In genomic region chr19:30332445-30333234, GRCh38 we compare ENCODE assay signal across 18 cellular contexts. TPM values are rescaled to one million over a fixed set of nuclear protein-coding genes. Genes with fewer than 3 reads are reported as not detected.
DNase-seq lines count a peak whose midpoint lies in the region; ATAC-seq and TF ChIP-seq lines count a peak whose summit lies in the region.
"Had no signal": no experiment of that assay in that cellular context is flagged by ENCODE, and none has a peak within 500 bp of the region (broad histone marks: within the 10 kb centered on the region; RNA-seq: fewer than 3 reads in every experiment).

No MANE protein-coding gene starts in this region.

- H3K27me3 ChIP-seq in Caco-2 (replicated peaks; ENCODE audit: control insufficient read depth, insufficient read depth, low read length): no peaks in the 10 kb centered on the region

- intact Hi-C loops in Caco-2 (cut with micrococcal nuclease; ENCODE audit: unreplicated experiment): no loop called here

- CTCF ChIA-PET in Caco-2 (lab: Charles Lee): no interaction called here
- CTCF ChIA-PET in HEK293 (lab: Yijun Ruan, JAX): interaction anchor here (2.0 kb wide), 1 partner anchor 74 kb away, joined by 4 read pairs; no protein-coding TSS in a partner anchor

- H3K4me1 Mint-ChIP-seq in Caco-2 (ENCODE audit: low read depth, unreplicated experiment) (no peaks in the 10 kb centered on the region), endothelial cell (ENCODE audit: unreplicated experiment) (peaks cover 4% of the 10 kb centered on the region), osteocyte (ENCODE audit: unreplicated experiment) (no peaks in the 10 kb centered on the region)
- H3K4me1 Mint-ChIP-seq: CD4-positive, alpha-beta memory T cell had no signal

- ATAC-seq in HG03457 (IDR thresholded peaks at IDR 0.05; ENCODE audit: unreplicated experiment): no peak
- ATAC-seq: GM12878 had no signal

- H3K27ac ChIP-seq in HEK293 (ENCODE audit: extremely low read depth, low read depth, low read length): no peak overlapping the region
- H3K27ac ChIP-seq: GM23248 had no signal

- H3K4me1 ChIP-seq in Caco-2: peaks cover 17% of the 10 kb centered on the region
- 0 out of 2 replicates have a peak, but pooled peaks cover under 1% of the 10 kb centered on the region for H3K4me1 ChIP-seq in HEK293 (ENCODE audit: control insufficient read depth, insufficient read depth, low read length)

- H3K9me3 Mint-ChIP-seq in Caco-2 (ENCODE audit: unreplicated experiment) (peaks cover 14% of the 10 kb centered on the region), endothelial cell (ENCODE audit: unreplicated experiment) (no peaks in the 10 kb centered on the region), osteocyte (ENCODE audit: unreplicated experiment) (peaks cover 27% of the 10 kb centered on the region)

- H3K36me3 ChIP-seq in Caco-2 (ENCODE audit: control insufficient read depth, insufficient read depth, low read length) (no peaks in the 10 kb centered on the region), HEK293 (ENCODE audit: control insufficient read depth in 2 of 2, insufficient read depth in 1 of 2, low read length in 2 of 2) (no peaks in the 10 kb centered on the region)

- POLR2A ChIA-PET in Caco-2 (lab: Charles Lee): no interaction called here
- POLR2A ChIA-PET in HEK293 (lab: Yijun Ruan, JAX): no interaction called here

- no TSS peak for BruUV-seq in Caco-2 (replicated peaks; lab: Mats Ljungman, UMichigan)

- no peak for DNase-seq in Caco-2
- DNase-seq in endothelial cell (ENCODE audit: low spot score): no peak
- DNase-seq in osteocyte (ENCODE audit: extremely low spot score, unreplicated experiment): peak; percentile 40
- no peak for DNase-seq in DMS53 (lab: John Stamatoyannopoulos, UW)
- no peak for DNase-seq in NCI-H1436 (lab: John Stamatoyannopoulos, UW)
- DNase-seq in HPDE6-E6E7 (ENCODE audit: extremely low spot score): no peak
- DNase-seq: C1 segment of cervical spinal cord; CD4-positive, alpha-beta memory T cell; DMS79; EL; GDM1; GM23248; H7; HCEC 1CT had no signal

- no peaks in the 10 kb centered on the region for H3K36me3 Mint-ChIP-seq in Caco-2 (ENCODE audit: insufficient read depth, unreplicated experiment)
- H3K36me3 Mint-ChIP-seq in endothelial cell (ENCODE audit: low read depth, unreplicated experiment): no peaks in the 10 kb centered on the region
- no peaks in the 10 kb centered on the region for H3K36me3 Mint-ChIP-seq in osteocyte (ENCODE audit: unreplicated experiment)
- H3K36me3 Mint-ChIP-seq: CD4-positive, alpha-beta memory T cell had no signal

- H3K4me3 Mint-ChIP-seq in Caco-2 (ENCODE audit: unreplicated experiment) (no peak overlapping the region), endothelial cell (ENCODE audit: unreplicated experiment) (peak overlapping the region; percentile 3), osteocyte (ENCODE audit: unreplicated experiment) (no peak overlapping the region)
- H3K4me3 Mint-ChIP-seq: CD4-positive, alpha-beta memory T cell had no signal

- 0 out of 2 replicates have a peak, but pooled peaks cover 4% of the 10 kb centered on the region for H3K9me3 ChIP-seq in Caco-2
- no peaks in the 10 kb centered on the region for H3K9me3 ChIP-seq in HEK293 (ENCODE audit: control insufficient read depth, insufficient read depth, low read depth, low read length)

- no peaks in the 10 kb centered on the region for H3K27me3 Mint-ChIP-seq in Caco-2 (ENCODE audit: insufficient read depth, unreplicated experiment)
- H3K27me3 Mint-ChIP-seq in endothelial cell (ENCODE audit: unreplicated experiment): no peaks in the 10 kb centered on the region
- no peaks in the 10 kb centered on the region for H3K27me3 Mint-ChIP-seq in osteocyte (ENCODE audit: unreplicated experiment)

- H3K27ac Mint-ChIP-seq in Caco-2 (ENCODE audit: unreplicated experiment) (peak overlapping the region; percentile 9), endothelial cell (ENCODE audit: unreplicated experiment) (no peak overlapping the region), osteocyte (ENCODE audit: unreplicated experiment) (no peak overlapping the region)
- H3K27ac Mint-ChIP-seq: CD4-positive, alpha-beta memory T cell had no signal

- no peak overlapping the region for H3K4me3 ChIP-seq in Caco-2 (ENCODE audit: low read depth, low read length)
- no peak overlapping the region for H3K4me3 ChIP-seq in HEK293 (ENCODE audit: low read depth, low read length)
- H3K4me3 ChIP-seq: GM12878, GM23248 had no signal

- TF ChIP-seq CTCF in Caco-2 (IDR thresholded peaks at IDR 0.05; ENCODE audit: insufficient read depth in 1 of 2, low read depth in 1 of 2, low read length in 1 of 2, severe bottlenecking in 1 of 2, unreplicated experiment in 1 of 2) (no peak), HEK293 (tag by site-specific recombination; IDR thresholded peaks at IDR 0.05) (no peak), endothelial cell (IDR thresholded peaks at IDR 0.05; ENCODE audit: unreplicated experiment) (no peak), osteocyte (IDR thresholded peaks at IDR 0.05) (no peak)

TF ChIP-seq in HEK293, 187 proteins besides CTCF, POLR2A, EP300 and RAD21:
- TF ChIP-seq SP7 (tag by site-specific recombination; IDR thresholded peaks at IDR 0.05): peak; percentile 92
- 0 out of 2 replicates have a peak, but pooled peaks have one; percentile 3 for TF ChIP-seq ZNF548 (tag by site-specific recombination; IDR thresholded peaks at IDR 0.05)
- TF ChIP-seq ZNF76 (tag by site-specific recombination; IDR thresholded peaks at IDR 0.05; ENCODE audit: borderline replicate concordance, low read depth): no peak

RNA-seq across cellular contexts. Expression of gene ZNF536, which starts 39.5 kb away (rescaled TPM):
- total RNA-seq in Caco-2 (2022): 0.23 TPM in 1 of 2 replicates, not detected in the other
- 0.33 TPM for total RNA-seq in endothelial cell (ENCODE audit: unreplicated experiment)
- not detected in 2 replicates for total RNA-seq in osteocyte
- total RNA-seq: A172, GM12878 had no signal
